10 cellular contexts compared by ENCODE assay signal in the genomic region with DNA sequence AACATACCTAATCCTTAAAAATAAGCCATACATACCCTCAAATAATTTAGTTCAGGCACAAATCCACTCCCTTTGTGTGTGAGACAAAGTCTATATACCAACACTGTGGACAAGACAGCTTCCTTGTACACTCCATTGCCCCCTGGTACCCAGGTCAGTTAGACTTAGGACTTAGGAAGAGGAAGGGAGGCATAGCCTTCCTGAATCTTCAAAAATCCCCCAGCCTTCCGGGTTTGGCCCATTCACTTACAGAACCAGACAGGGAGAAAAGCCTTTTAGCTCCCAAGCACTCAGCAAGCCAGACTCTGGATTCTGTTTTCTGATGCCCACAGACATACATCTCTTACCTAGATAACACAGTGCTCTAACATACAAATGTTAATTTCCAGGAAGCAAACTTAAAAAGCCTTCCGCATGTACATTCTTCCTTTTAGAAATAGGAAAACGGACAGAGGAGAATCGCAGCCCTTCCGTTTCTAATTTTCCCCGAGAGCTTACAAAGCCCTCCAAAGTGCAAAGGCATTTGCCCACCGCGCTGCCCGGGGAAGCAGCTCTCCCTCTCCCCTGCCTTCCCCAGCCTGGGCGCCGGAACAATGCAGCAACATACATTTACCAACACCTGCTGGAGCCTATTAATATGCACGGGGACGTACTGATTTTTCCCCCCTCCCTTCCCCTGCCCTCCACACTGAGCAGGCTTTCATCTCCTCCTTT.
DNase-seq lines count a peak whose midpoint lies in the region; ATAC-seq and TF ChIP-seq lines count a peak whose summit lies in the region.
"Had no signal": no experiment of that assay in that cellular context is flagged by ENCODE, and none has a peak within 500 bp of the region (broad histone marks: within the 10 kb centered on the region; RNA-seq: fewer than 3 reads in every experiment).

No MANE protein-coding gene starts in this region.

- H3K9ac ChIP-seq in SK-N-SH: peak overlapping the region; percentile 5; the same call in 1 of the 2 replicates

- H3K4me3 ChIP-seq in H7 (ENCODE audit: insufficient read depth, low read depth, low read length): peak overlapping the region; percentile 53
- H3K4me3 ChIP-seq in SK-N-SH (ENCODE audit: low read depth in 2 of 2, low read length in 1 of 2): peak overlapping the region; percentile 55 to 58
- H3K4me3 ChIP-seq in right cardiac atrium (ENCODE audit: low read length): peak overlapping the region; percentile 60
- peak overlapping the region in 3 of 4 donors; percentile 36 to 42 (median 38) for H3K4me3 ChIP-seq in sigmoid colon

- peak overlapping the region; percentile 88 for H3K4me2 ChIP-seq in SK-N-SH

- POLR2A ChIA-PET in SK-N-SH (lab: Yijun Ruan, JAX): interaction anchor here (1.0 to 1.6 kb wide), 8 partner anchors 18 to 1632 kb away, joined by 3 to 8 read pairs (median 3); no protein-coding TSS in a partner anchor

- H2AFZ ChIP-seq in SK-N-SH (ENCODE audit: low read depth): peak overlapping the region; percentile 12; the same call in 1 of the 2 replicates

- WGBS in SK-N-SH (ENCODE audit: low lambda C conversion rate): 18% methylated on average over 13 of the region's 13 CpGs
- WGBS in right cardiac atrium: 18% methylated on average over 13 of the region's 13 CpGs
- WGBS in sigmoid colon, 2 donors: 16 to 24% methylated on average over 13 of the region's 13 CpGs

- H3K9me2 ChIP-seq in SK-N-SH: no peaks in the 10 kb centered on the region

- TF ChIP-seq EP300 in SK-N-SH (IDR thresholded peaks at IDR 0.05; ENCODE audit: borderline replicate concordance in 1 of 2, low read depth in 1 of 2, low read length in 1 of 2) (no peak), sigmoid colon (IDR thresholded peaks at IDR 0.05) (no peak)

- CTCF ChIA-PET in SK-N-SH (lab: Yijun Ruan, JAX): interaction anchor here (0.7 to 7.0 kb wide), 13 partner anchors 10 to 955 kb away, joined by 3 to 51 read pairs (median 4); no protein-coding TSS in a partner anchor

- no peaks in the 10 kb centered on the region for H3F3A ChIP-seq in SK-N-SH (replicated peaks; ENCODE audit: insufficient read depth)

- TF ChIP-seq CTCF in SK-N-SH (IDR thresholded peaks at IDR 0.05): no peak
- TF ChIP-seq CTCF in sigmoid colon (IDR thresholded peaks at IDR 0.05): no peak

- H3K27ac ChIP-seq in SK-N-SH (ENCODE audit: low read depth in 2 of 2, low read length in 1 of 2) (peak overlapping the region; percentile 1 to 94; a peak in 3 of 4 replicates), right cardiac atrium (ENCODE audit: low read length) (no peak overlapping the region), sigmoid colon (peak overlapping the region in 2 of 4 donors; percentile 20 to 37)
- H3K27ac ChIP-seq: VCaP had no signal

- no peak for TF ChIP-seq POLR2A in sigmoid colon (IDR thresholded peaks at IDR 0.05)

- H3K9me3 ChIP-seq in SK-N-SH: no peaks in the 10 kb centered on the region
- no peaks in the 10 kb centered on the region for H3K9me3 ChIP-seq in right cardiac atrium (ENCODE audit: control insufficient read depth, low read length)
- no peaks in the 10 kb centered on the region for H3K9me3 ChIP-seq in sigmoid colon

- peaks cover 41% of the 10 kb centered on the region for H3K79me2 ChIP-seq in SK-N-SH (ENCODE audit: insufficient read depth)

- H4K20me1 ChIP-seq in SK-N-SH (ENCODE audit: insufficient read depth): no peaks in the 10 kb centered on the region; the same call in 1 of the 2 replicates

- intact Hi-C loops in right cardiac atrium (cut with DNase I): no loop called here
- intact Hi-C loops in sigmoid colon (cut with DNase I): no loop called here

- H3K4me1 ChIP-seq in SK-N-SH (ENCODE audit: control insufficient read depth in 1 of 2, insufficient read depth in 2 of 2, low read depth in 1 of 2, low read length in 1 of 2): peaks cover 0 to 17% of the 10 kb centered on the region in 2 experiments; a peak in 2 of 4 replicates
- H3K4me1 ChIP-seq in right cardiac atrium (ENCODE audit: control insufficient read depth, insufficient read depth, low read length): no peaks in the 10 kb centered on the region
- H3K4me1 ChIP-seq in sigmoid colon: peaks cover 0 to 19% (median 16%) of the 10 kb centered on the region in 4 donors

- H3K36me3 ChIP-seq in H7 (replicated peaks; ENCODE audit: control insufficient read depth, insufficient read depth, low read length) (no peaks in the 10 kb centered on the region), SK-N-SH (replicated peaks in 1 of 2; ENCODE audit: control insufficient read depth in 1 of 2, insufficient read depth in 2 of 2, low read length in 1 of 2) (no peaks in the 10 kb centered on the region), sigmoid colon (no peaks in the 10 kb centered on the region)

- ATAC-seq in right cardiac atrium (peak in 1 of 2 donors; percentile 26), GM21447 (IDR thresholded peaks at IDR 0.05; ENCODE audit: unreplicated experiment) (no peak), HG03095 (IDR thresholded peaks at IDR 0.05; ENCODE audit: unreplicated experiment) (no peak)

- peak; percentile 77 for DNase-seq in H7
- DNase-seq in SK-N-SH: peak; percentile 16
- peak in 1 of 3 donors; percentile 35 for DNase-seq in right cardiac atrium
- DNase-seq in sigmoid colon: no peak
- no peak for DNase-seq in activated CD8-positive, alpha-beta memory T cell treated with anti-CD3 and anti-CD28 coated beads for 24 hours
- no peak for DNase-seq in activated CD4-positive, CD25-positive, alpha-beta regulatory T cell treated with anti-CD3 and anti-CD28 coated beads, Interleukin-2, amount 50 U/mL, for 72 hours
- DNase-seq: NCI-H774 had no signal

- TF ChIP-seq RAD21 in SK-N-SH (IDR thresholded peaks at IDR 0.05; ENCODE audit: low read length): no peak

- no peaks in the 10 kb centered on the region for H3K27me3 ChIP-seq in H7 (ENCODE audit: control insufficient read depth, insufficient read depth, low read length)
- no peaks in the 10 kb centered on the region for H3K27me3 ChIP-seq in SK-N-SH (ENCODE audit: insufficient read depth)
- no peaks in the 10 kb centered on the region for H3K27me3 ChIP-seq in right cardiac atrium (ENCODE audit: control insufficient read depth, insufficient read depth)
- no peaks in the 10 kb centered on the region for H3K27me3 ChIP-seq in sigmoid colon

TF ChIP-seq in SK-N-SH, 30 proteins besides CTCF, POLR2A, EP300 and RAD21:
- TF ChIP-seq MEF2A (IDR thresholded peaks at IDR 0.05; ENCODE audit: borderline replicate concordance, low read depth) (no peak), POLR2AphosphoS5 (IDR thresholded peaks at IDR 0.05; ENCODE audit: low read depth, low read length) (no peak), FOSL2 (IDR thresholded peaks at IDR 0.05; ENCODE audit: borderline replicate concordance, low read depth) (no peak), TEAD4 (IDR thresholded peaks at IDR 0.05; ENCODE audit: borderline replicate concordance, insufficient read depth) (no peak), SIN3A (IDR thresholded peaks at IDR 0.05; ENCODE audit: borderline replicate concordance, low read depth, low read length) (no peak), RXRA (IDR thresholded peaks at IDR 0.05; ENCODE audit: borderline replicate concordance, low read depth) (no peak), TCF12 (IDR thresholded peaks at IDR 0.05) (no peak), TAF1 (IDR thresholded peaks at IDR 0.05; ENCODE audit: borderline replicate concordance, low read depth, low read length) (no peak), NRF1 (IDR thresholded peaks at IDR 0.05; ENCODE audit: low read depth, low read length) (no peak), EZH2phosphoT487 (IDR thresholded peaks at IDR 0.05; ENCODE audit: borderline replicate concordance, low read depth) (no peak)
- TF ChIP-seq, protein P1, sequence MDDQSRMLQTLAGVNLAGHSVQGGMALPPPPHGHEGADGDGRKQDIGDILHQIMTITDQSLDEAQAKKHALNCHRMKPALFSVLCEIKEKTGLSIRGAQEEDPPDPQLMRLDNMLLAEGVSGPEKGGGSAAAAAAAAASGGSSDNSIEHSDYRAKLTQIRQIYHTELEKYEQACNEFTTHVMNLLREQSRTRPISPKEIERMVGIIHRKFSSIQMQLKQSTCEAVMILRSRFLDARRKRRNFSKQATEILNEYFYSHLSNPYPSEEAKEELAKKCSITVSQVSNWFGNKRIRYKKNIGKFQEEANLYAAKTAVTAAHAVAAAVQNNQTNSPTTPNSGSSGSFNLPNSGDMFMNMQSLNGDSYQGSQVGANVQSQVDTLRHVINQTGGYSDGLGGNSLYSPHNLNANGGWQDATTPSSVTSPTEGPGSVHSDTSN (IDR thresholded peaks at IDR 0.05): no peak

Comparison
In these comparisons a context has a peak if more than half of its experiments do, and no peak if none do; other contexts are left out.
1. DNase-seq: peak in H7 (single experiment) and SK-N-SH (single experiment); none in sigmoid colon (single experiment), activated CD8-positive, alpha-beta memory T cell treated with anti-CD3 and anti-CD28 coated beads for 24 hours (single experiment) and activated CD4-positive, CD25-positive, alpha-beta regulatory T cell treated with anti-CD3 and anti-CD28 coated beads, Interleukin-2, amount 50 U/mL, for 72 hours (single experiment).
2. Peak in every context shown above with its lines, with median percentiles within 50 percentile points of each other: H3K4me3 ChIP-seq.